Comparison of ENCODE assay signal across 20 cellular contexts in the genomic region with DNA sequence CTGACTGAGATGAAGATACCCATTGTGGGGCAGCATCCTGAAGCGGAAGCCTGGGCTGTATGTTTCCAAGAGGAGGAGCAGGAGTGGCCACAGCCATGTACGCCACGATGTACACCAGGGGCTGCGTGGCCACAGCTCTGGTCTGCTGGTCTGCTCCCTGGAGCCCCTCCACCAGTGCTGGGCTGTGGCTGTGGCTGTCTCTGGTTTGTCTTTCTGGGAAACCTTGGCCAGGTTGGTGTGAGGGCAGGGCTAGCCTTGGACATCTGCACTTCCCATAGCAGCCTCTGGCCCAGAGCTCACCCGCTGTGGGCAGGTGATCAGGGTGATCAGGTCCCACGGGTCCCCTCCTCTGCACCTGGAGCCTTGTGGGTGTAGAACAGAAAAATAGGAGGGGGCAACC. TPM values are rescaled to one million over a fixed set of nuclear protein-coding genes. Genes with fewer than 3 reads are reported as not detected.
A peak's percentile ranks its signal among the peaks of the same experiment; 100 is the strongest.
DNase-seq lines count a peak whose midpoint lies in the region; ATAC-seq, FAIRE-seq and TF ChIP-seq lines count a peak whose summit lies in the region.
"Had no signal": no experiment of that assay in that cellular context is flagged by ENCODE, and none has a peak within 500 bp of the region (broad histone marks: within the 10 kb centered on the region; RNA-seq: fewer than 3 reads in every experiment).

No MANE protein-coding gene starts in this region.

- H3K4me1 ChIP-seq in GM23338 (ENCODE audit: insufficient read depth) (peaks cover 6% of the 10 kb centered on the region; the same call in 1 of the 2 replicates), GM12878 (ENCODE audit: control insufficient read depth, insufficient read depth, low read length) (peaks cover 15% of the 10 kb centered on the region), gastrocnemius medialis (peaks cover 65 to 66% of the 10 kb centered on the region in 2 donors)
- H3K4me1 ChIP-seq: foreskin keratinocyte had no signal

- no peak for TF ChIP-seq RAD21 in GM12878 (IDR thresholded peaks at IDR 0.05; ENCODE audit: insufficient read depth, low read depth, low read length)

- no peak for DNase-seq in activated naive CD4-positive, alpha-beta T cell treated with anti-CD3 and anti-CD28 coated beads, Interleukin-2, amount 50 U/mL, for 72 hours (ENCODE audit: low spot score in 2 of 2)
- DNase-seq in GM23338 (ENCODE audit: low spot score) (no peak), GM12878 (ENCODE audit: low read depth, low spot score) (no peak), gastrocnemius medialis (no peak), SKM-1 treated with dmso at 0.1 percent for 144 hours (lab: John Stamatoyannopoulos, UW; ENCODE audit: unreplicated experiment) (no peak)
- DNase-seq: Caco-2, foreskin keratinocyte, KG1, midbrain, NCI-H1048, NCI-H524 treated with DMSO at 0.1 percent for 48 hours, SHP77 had no signal

- no peak overlapping the region for H3K9ac ChIP-seq in GM12878 (ENCODE audit: control insufficient read depth, insufficient read depth, low read length)

- H3K36me3 Mint-ChIP-seq in activated naive CD4-positive, alpha-beta T cell treated with anti-CD3 and anti-CD28 coated beads, Interleukin-2, amount 50 U/mL, for 24 hours = no peaks in the 10 kb centered on the region
- peaks cover 7 to 16% of the 10 kb centered on the region in 2 donors for H3K36me3 Mint-ChIP-seq in activated naive CD4-positive, alpha-beta T cell treated with anti-CD3 and anti-CD28 coated beads, Interleukin-2, amount 50 U/mL, for 72 hours
- H3K36me3 Mint-ChIP-seq in GM23338 (ENCODE audit: low read depth) = peaks cover 2% of the 10 kb centered on the region; the same call in 2 of the 3 replicates

- H3K4me2 ChIP-seq in GM23338 = no peak overlapping the region
- H3K4me2 ChIP-seq in GM12878 (ENCODE audit: control insufficient read depth, insufficient read depth) = no peak overlapping the region

- in situ Hi-C loops in GM12878 (cut with MboI) = no loop called here
- in situ Hi-C loops in gastrocnemius medialis (cut with MboI; ENCODE audit: low sequenced_read_pairs in 4 of 4) = no loop called here

- TF ChIP-seq CTCF in GM23338 (conservative IDR thresholded peaks at IDR 0.05; ENCODE audit: low read depth in 2 of 2) = no peak
- no peak for TF ChIP-seq CTCF in GM12878 (IDR thresholded peaks at IDR 0.05 in 2 of 3, conservative IDR thresholded peaks at IDR 0.05 in 1 of 3; ENCODE audit: control insufficient read depth in 2 of 3, extremely low read depth in 1 of 3, insufficient read depth in 1 of 3, low read depth in 3 of 3, low read length in 3 of 3)
- no peak for TF ChIP-seq CTCF in gastrocnemius medialis (IDR thresholded peaks at IDR 0.05 in 4 of 5, conservative IDR thresholded peaks at IDR 0.05 in 1 of 5)

- H3K4me3 Mint-ChIP-seq in activated naive CD4-positive, alpha-beta T cell treated with anti-CD3 and anti-CD28 coated beads, Interleukin-2, amount 50 U/mL, for 24 hours = no peak overlapping the region
- peak overlapping the region; percentile 80; the same call in 2 of the 3 replicates for H3K4me3 Mint-ChIP-seq in GM23338

- H3K27ac ChIP-seq in GM23338 (ENCODE audit: low read depth) = no peak overlapping the region
- H3K27ac ChIP-seq in GM12878 (ENCODE audit: control insufficient read depth, insufficient read depth) = no peak overlapping the region
- H3K27ac ChIP-seq in gastrocnemius medialis = peak overlapping the region in 3 of 4 donors; percentile 88 to 99 (median 94)
- H3K27ac ChIP-seq: epithelial cell of prostate, foreskin keratinocyte had no signal

- H2AFZ ChIP-seq in GM23338 (no peak overlapping the region), GM12878 (ENCODE audit: control insufficient read depth, low read depth, low read length) (no peak overlapping the region)

- H3K4me1 Mint-ChIP-seq in activated naive CD4-positive, alpha-beta T cell treated with anti-CD3 and anti-CD28 coated beads, Interleukin-2, amount 50 U/mL, for 24 hours = peaks cover 35% of the 10 kb centered on the region
- H3K4me1 Mint-ChIP-seq in GM23338 = peaks cover 12% of the 10 kb centered on the region

- TF ChIP-seq POLR2A in GM12878 (IDR thresholded peaks at IDR 0.05; ENCODE audit: low read depth, low read length) (0 out of 2 replicates have a peak, but pooled peaks have one; percentile 6), gastrocnemius medialis (IDR thresholded peaks at IDR 0.05) (no peak)

- TF ChIP-seq EP300 in GM12878 (IDR thresholded peaks at IDR 0.05; ENCODE audit: borderline replicate concordance in 1 of 2, control insufficient read depth in 1 of 2, low read depth in 2 of 2, low read length in 2 of 2) = no peak

- POLR2A ChIA-PET in GM12878 (lab: Charles Lee) = no interaction called here

- WGBS in GM12878 (ENCODE audit: insufficient coverage, insufficient replicate concordance, low lambda C conversion rate, missing lambda C conversion rate) = 79% methylated on average over 6 of the region's 6 CpGs

- no peaks in the 10 kb centered on the region for H3K9me3 ChIP-seq in GM12878 (replicated peaks; ENCODE audit: control insufficient read depth, insufficient read depth, low read length)
- H3K9me3 ChIP-seq in gastrocnemius medialis = no peaks in the 10 kb centered on the region
- H3K9me3 ChIP-seq: Caco-2 had no signal

- H3K9me2 ChIP-seq in GM23338 (ENCODE audit: insufficient read depth) = no peaks in the 10 kb centered on the region

- H3K36me3 ChIP-seq in GM23338 (ENCODE audit: insufficient read depth) = no peaks in the 10 kb centered on the region
- peaks cover 0 to 2% of the 10 kb centered on the region in 2 experiments; a peak in 1 of 4 replicates for H3K36me3 ChIP-seq in GM12878 (ENCODE audit: control insufficient read depth in 2 of 2, insufficient read depth in 2 of 2, low read length in 1 of 2)
- H3K36me3 ChIP-seq in gastrocnemius medialis = peaks cover 0 to 6% of the 10 kb centered on the region in 2 donors

- SMC1A ChIA-PET in GM12878 (lab: Charles Lee; ENCODE audit: uncharacterized antibody, unreplicated experiment) = interaction anchor here (0.8 kb wide), 1 partner anchor 159 kb away, joined by 3 read pairs; no protein-coding TSS in a partner anchor

- RAD21 ChIA-PET in GM12878 (lab: Charles Lee; ENCODE audit: unreplicated experiment) = no interaction called here

- H3F3A ChIP-seq in GM23338 (replicated peaks; ENCODE audit: low read depth) = peaks cover 4% of the 10 kb centered on the region; the same call in 1 of the 2 replicates

- H3K27ac Mint-ChIP-seq in activated naive CD4-positive, alpha-beta T cell treated with anti-CD3 and anti-CD28 coated beads, Interleukin-2, amount 50 U/mL, for 24 hours = peak overlapping the region; percentile 51
- no peak overlapping the region for H3K27ac Mint-ChIP-seq in activated naive CD4-positive, alpha-beta T cell treated with anti-CD3 and anti-CD28 coated beads, Interleukin-2, amount 50 U/mL, for 72 hours
- H3K27ac Mint-ChIP-seq in GM23338 = no peak overlapping the region
- H3K27ac Mint-ChIP-seq: dendritic cell treated with granulocyte-macrophage colony-stimulating factor and Interleukin-4, amounts not matched to agents 40 ng/mL and 50 ng/mL, for 4 days had no signal

- peaks cover 11% of the 10 kb centered on the region for H4K20me1 ChIP-seq in GM23338 (replicated peaks; ENCODE audit: insufficient read depth)
- 0 out of 2 replicates have a peak, but pooled peaks cover 3% of the 10 kb centered on the region for H4K20me1 ChIP-seq in GM12878 (ENCODE audit: control insufficient read depth, insufficient read depth)

- H3K27me3 ChIP-seq in GM23338 (ENCODE audit: insufficient read depth) (no peaks in the 10 kb centered on the region), GM12878 (replicated peaks in 1 of 2; ENCODE audit: control insufficient read depth in 2 of 2, insufficient read depth in 2 of 2, low read length in 1 of 2) (no peaks in the 10 kb centered on the region; a peak in 1 of 4 replicates), gastrocnemius medialis (no peaks in the 10 kb centered on the region)
- H3K27me3 ChIP-seq: foreskin keratinocyte had no signal

- no peak overlapping the region for H3K4me3 ChIP-seq in GM23338
- no peak overlapping the region for H3K4me3 ChIP-seq in GM12878
- no peak overlapping the region for H3K4me3 ChIP-seq in gastrocnemius medialis

- no peak for ATAC-seq in activated naive CD4-positive, alpha-beta T cell treated with anti-CD3 and anti-CD28 coated beads, Interleukin-2, amount 50 U/mL, for 72 hours
- ATAC-seq in GM23338 (no peak), GM12878 (no peak), gastrocnemius medialis (no peak), GM21381 (IDR thresholded peaks at IDR 0.05; ENCODE audit: unreplicated experiment) (no peak), HG03439 (IDR thresholded peaks at IDR 0.05; ENCODE audit: unreplicated experiment) (no peak)
- ATAC-seq: foreskin keratinocyte, left colon, sciatic nerve had no signal

- FAIRE-seq in GM12878 (lab: Jason Lieb, UNC) = no peak

- no TSS peak for BruUV-seq in GM12878 (replicated peaks; lab: Mats Ljungman, UMichigan)

- H3K27me3 Mint-ChIP-seq in activated naive CD4-positive, alpha-beta T cell treated with anti-CD3 and anti-CD28 coated beads, Interleukin-2, amount 50 U/mL, for 24 hours = no peaks in the 10 kb centered on the region
- peaks cover 13% of the 10 kb centered on the region for H3K27me3 Mint-ChIP-seq in GM23338 (ENCODE audit: insufficient read depth, low read depth, poor library complexity)
- H3K27me3 Mint-ChIP-seq: dendritic cell treated with granulocyte-macrophage colony-stimulating factor and Interleukin-4, amounts not matched to agents 40 ng/mL and 50 ng/mL, for 4 days had no signal

- CTCF ChIA-PET in GM12878 (lab: Yijun Ruan, JAX) = no interaction called here

- H3K9me3 Mint-ChIP-seq in activated naive CD4-positive, alpha-beta T cell treated with anti-CD3 and anti-CD28 coated beads, Interleukin-2, amount 50 U/mL, for 24 hours = no peaks in the 10 kb centered on the region
- H3K9me3 Mint-ChIP-seq in activated naive CD4-positive, alpha-beta T cell treated with anti-CD3 and anti-CD28 coated beads, Interleukin-2, amount 50 U/mL, for 72 hours = no peaks in the 10 kb centered on the region
- no peaks in the 10 kb centered on the region; the same call in 2 of the 3 replicates for H3K9me3 Mint-ChIP-seq in GM23338
- H3K9me3 Mint-ChIP-seq: dendritic cell treated with granulocyte-macrophage colony-stimulating factor and Interleukin-4, amounts not matched to agents 40 ng/mL and 50 ng/mL, for 4 days had no signal

- intact Hi-C loops in GM12878 (cut with micrococcal nuclease; ENCODE audit: unreplicated experiment) (loop anchor here (5.0 kb wide), 1 partner anchor 46 kb away; a partner anchor contains a TSS), gastrocnemius medialis (cut with DNase I; ENCODE audit: low total_unique reads) (loop anchor here (5.0 kb wide), 1 partner anchor 106 kb away; a partner anchor contains a TSS)

- H3K79me2 ChIP-seq in GM23338 (replicated peaks; ENCODE audit: insufficient read depth) (peaks cover 16% of the 10 kb centered on the region; the same call in 1 of the 2 replicates), GM12878 (ENCODE audit: control insufficient read depth, insufficient read depth, low read length) (peaks cover 3% of the 10 kb centered on the region)

RNA-seq across cellular contexts. Expression of a gene that starts 2.6 kb away (rescaled TPM):
- 10 to 100 TPM; 36.7 to 49.8 TPM for total RNA-seq in activated naive CD4-positive, alpha-beta T cell treated with anti-CD3 and anti-CD28 coated beads, Interleukin-2, amount 50 U/mL, for 72 hours
- 57.3 and 82.6 TPM in 2 replicates for total RNA-seq in GM23338 (2014; rRNA removed; shearing (Covaris generic))
- polyA plus RNA-seq in GM23338 (2016; fragmentation: Nextera tagmentation; extraction: Ambion mirVana) = 104 and 120 TPM in 2 replicates
- total RNA-seq in GM12878 (2013; cell fraction: nucleolus; rRNA removed) = 80.2 and 99.1 TPM in 2 replicates
- 13.9 and 17.1 TPM in 2 replicates for total RNA-seq in GM12878 (2014; rRNA removed)
- total RNA-seq in GM12878 (2014; rRNA removed; fragmentation: Illumina TruSeq; extraction: Trizol) = 1.8 and 2.3 TPM in 2 replicates
- total RNA-seq in GM12878 (2021) = 25.4 and 26.8 TPM in 2 replicates
- 7.1 TPM for polyA plus RNA-seq in GM12878 (2011; ENCODE audit: low read depth)
- polyA plus RNA-seq in GM12878 (2011; rRNA removed) = 3.2 and 5.5 TPM in 2 replicates
- polyA plus RNA-seq in GM12878 (2011; cell fraction: cytosol; rRNA removed) = 9.8 and 20.7 TPM in 2 replicates
- polyA plus RNA-seq in GM12878 (2011; cell fraction: nucleus; rRNA removed) = 125 and 131 TPM in 2 replicates
- polyA plus RNA-seq in GM12878 (2012) = 30.3 and 35.7 TPM in 2 replicates
- polyA plus RNA-seq in GM12878 (2014; fragmentation: Illumina TruSeq; extraction: Trizol) = 0.60 and 0.78 TPM in 2 replicates
- polyA plus RNA-seq in GM12878 (2014; fragmentation: Nextera tagmentation; extraction: Ambion mirVana) = under 1 TPM in 1 of 2 experiments, not detected in 1; 0.42 TPM
- polyA plus RNA-seq in GM12878 (2014; rRNA removed) = 17.4 and 23.0 TPM in 2 replicates
- 10 to 100 TPM; 10.9 to 15.4 TPM for polyA plus RNA-seq in GM12878 (2016; fragmentation: Nextera tagmentation; extraction: Ambion mirVana)
- 7.2 and 11.2 TPM in 2 replicates for polyA minus RNA-seq in GM12878 (2011; rRNA and poly(A)+ RNA removed)
- 8.7 and 9.5 TPM in 2 replicates for polyA minus RNA-seq in GM12878 (2011; cell fraction: cytosol; rRNA and poly(A)+ RNA removed)
- polyA minus RNA-seq in GM12878 (2011; cell fraction: nucleus; rRNA and poly(A)+ RNA removed) = 21.6 and 34.3 TPM in 2 replicates
- 100 to 1,000 TPM in 2 of 4 donors, 10 to 100 TPM in 2; 66.4 to 154 (median 117) TPM for total RNA-seq in gastrocnemius medialis

RNA-seq across cellular contexts. Expression of a gene that starts 14.0 kb away (rescaled TPM):
- 1 to 10 TPM; 1.6 to 2.7 TPM for total RNA-seq in activated naive CD4-positive, alpha-beta T cell treated with anti-CD3 and anti-CD28 coated beads, Interleukin-2, amount 50 U/mL, for 72 hours
- total RNA-seq in GM23338 (2014; rRNA removed; shearing (Covaris generic)) = 12.5 and 15.8 TPM in 2 replicates
- polyA plus RNA-seq in GM23338 (2016; fragmentation: Nextera tagmentation; extraction: Ambion mirVana) (15.0 and 16.2 TPM in 2 replicates), GM12878 (2011; rRNA removed) (0.33 TPM in 1 of 2 replicates, not detected in the other), GM12878 (2014; fragmentation: Illumina TruSeq; extraction: Trizol) (not detected in 2 replicates), GM12878 (2014; fragmentation: Nextera tagmentation; extraction: Ambion mirVana) (not detected), GM12878 (2014; rRNA removed) (0.33 and 0.43 TPM in 2 replicates), GM12878 (2016; fragmentation: Nextera tagmentation; extraction: Ambion mirVana) (under 1 TPM; 0.25 to 0.76 TPM)
- total RNA-seq in GM12878 (2013; cell fraction: nucleolus; rRNA removed) = 0.90 and 1.4 TPM in 2 replicates
- total RNA-seq in GM12878 (2014; rRNA removed) (0.34 and 0.54 TPM in 2 replicates), GM12878 (2014; rRNA removed; fragmentation: Illumina TruSeq; extraction: Trizol) (not detected in 2 replicates), GM12878 (2021) (0.51 and 0.74 TPM in 2 replicates), gastrocnemius medialis (under 1 TPM in 1 of 4 donors, not detected in 3; 0.62 TPM)
- not detected for polyA plus RNA-seq in GM12878 (2011; ENCODE audit: low read depth)
- polyA plus RNA-seq in GM12878 (2011; cell fraction: cytosol; rRNA removed) = 0.04 and 0.22 TPM in 2 replicates
- polyA plus RNA-seq in GM12878 (2011; cell fraction: nucleus; rRNA removed) = 7.0 and 8.0 TPM in 2 replicates
- 1.3 and 1.5 TPM in 2 replicates for polyA plus RNA-seq in GM12878 (2012)
- 0.31 TPM in 1 of 2 replicates, not detected in the other for polyA minus RNA-seq in GM12878 (2011; rRNA and poly(A)+ RNA removed)
- polyA minus RNA-seq in GM12878 (2011; cell fraction: cytosol; rRNA and poly(A)+ RNA removed) = not detected in 2 replicates
- polyA minus RNA-seq in GM12878 (2011; cell fraction: nucleus; rRNA and poly(A)+ RNA removed) = 2.1 TPM in 1 of 2 replicates, not detected in the other
- total RNA-seq: H4 had no signal

RNA-seq across cellular contexts. Expression of a gene that starts 18.0 kb away (rescaled TPM):
- 1 to 10 TPM in 1 of 2 donors, under 1 TPM in 1; 0.18 to 2.9 TPM for total RNA-seq in activated naive CD4-positive, alpha-beta T cell treated with anti-CD3 and anti-CD28 coated beads, Interleukin-2, amount 50 U/mL, for 72 hours
- total RNA-seq in GM23338 (2014; rRNA removed; shearing (Covaris generic)) = 11.1 and 15.1 TPM in 2 replicates
- 7.7 and 8.6 TPM in 2 replicates for polyA plus RNA-seq in GM23338 (2016; fragmentation: Nextera tagmentation; extraction: Ambion mirVana)
- 0.46 and 0.59 TPM in 2 replicates for total RNA-seq in GM12878 (2013; cell fraction: nucleolus; rRNA removed)
- total RNA-seq in GM12878 (2014; rRNA removed) = 0.22 and 0.23 TPM in 2 replicates
- 0.27 and 0.28 TPM in 2 replicates for total RNA-seq in GM12878 (2014; rRNA removed; fragmentation: Illumina TruSeq; extraction: Trizol)
- total RNA-seq in GM12878 (2021) = 1.0 and 1.3 TPM in 2 replicates
- 0.50 TPM for polyA plus RNA-seq in GM12878 (2011; ENCODE audit: low read depth)
- not detected in 2 replicates for polyA plus RNA-seq in GM12878 (2011; rRNA removed)
- 0.05 TPM in 1 of 2 replicates, not detected in the other for polyA plus RNA-seq in GM12878 (2011; cell fraction: cytosol; rRNA removed)
- polyA plus RNA-seq in GM12878 (2011; cell fraction: nucleus; rRNA removed) = 0.09 TPM in 1 of 2 replicates, not detected in the other
- polyA plus RNA-seq in GM12878 (2012) = 1.0 and 1.2 TPM in 2 replicates
- 0.18 TPM in 1 of 2 replicates, not detected in the other for polyA plus RNA-seq in GM12878 (2014; fragmentation: Illumina TruSeq; extraction: Trizol)
- under 1 TPM in 1 of 2 experiments, not detected in 1; 0.05 TPM for polyA plus RNA-seq in GM12878 (2014; fragmentation: Nextera tagmentation; extraction: Ambion mirVana)
- polyA plus RNA-seq in GM12878 (2014; rRNA removed) = 0.79 and 1.1 TPM in 2 replicates
- polyA plus RNA-seq in GM12878 (2016; fragmentation: Nextera tagmentation; extraction: Ambion mirVana) = not detected
- 0.10 TPM in 1 of 2 replicates, not detected in the other for polyA minus RNA-seq in GM12878 (2011; rRNA and poly(A)+ RNA removed)
- not detected in 2 replicates for polyA minus RNA-seq in GM12878 (2011; cell fraction: cytosol; rRNA and poly(A)+ RNA removed)
- polyA minus RNA-seq in GM12878 (2011; cell fraction: nucleus; rRNA and poly(A)+ RNA removed) = not detected in 2 replicates
- total RNA-seq in gastrocnemius medialis = 1 to 10 TPM in 1 of 4 donors, under 1 TPM in 2, not detected in 1; 0.20 to 1.3 (median 0.94) TPM

RNA-seq across cellular contexts. Expression of a gene that starts 40.9 kb away (rescaled TPM):
- total RNA-seq in activated naive CD4-positive, alpha-beta T cell treated with anti-CD3 and anti-CD28 coated beads, Interleukin-2, amount 50 U/mL, for 72 hours = 10 to 100 TPM; 32.7 to 41.0 TPM
- total RNA-seq in GM23338 (2014; rRNA removed; shearing (Covaris generic)) = 19.8 and 22.4 TPM in 2 replicates
- polyA plus RNA-seq in GM23338 (2016; fragmentation: Nextera tagmentation; extraction: Ambion mirVana) = 76.7 and 82.1 TPM in 2 replicates
- 4.8 and 6.2 TPM in 2 replicates for total RNA-seq in GM12878 (2013; cell fraction: nucleolus; rRNA removed)
- 15.4 and 17.1 TPM in 2 replicates for total RNA-seq in GM12878 (2014; rRNA removed)
- 10.8 and 11.9 TPM in 2 replicates for total RNA-seq in GM12878 (2014; rRNA removed; fragmentation: Illumina TruSeq; extraction: Trizol)
- total RNA-seq in GM12878 (2021) = 24.0 and 24.2 TPM in 2 replicates
- 12.6 TPM for polyA plus RNA-seq in GM12878 (2011; ENCODE audit: low read depth)
- polyA plus RNA-seq in GM12878 (2011; rRNA removed) = 2.8 and 5.3 TPM in 2 replicates
- polyA plus RNA-seq in GM12878 (2011; cell fraction: cytosol; rRNA removed) = 7.7 and 10.3 TPM in 2 replicates
- polyA plus RNA-seq in GM12878 (2011; cell fraction: nucleus; rRNA removed) = 25.6 and 48.4 TPM in 2 replicates
- 20.1 and 22.9 TPM in 2 replicates for polyA plus RNA-seq in GM12878 (2012)
- 30.9 and 43.8 TPM in 2 replicates for polyA plus RNA-seq in GM12878 (2014; fragmentation: Illumina TruSeq; extraction: Trizol)
- 1 to 10 TPM; 3.2 to 6.9 TPM for polyA plus RNA-seq in GM12878 (2014; fragmentation: Nextera tagmentation; extraction: Ambion mirVana)
- 19.4 and 23.2 TPM in 2 replicates for polyA plus RNA-seq in GM12878 (2014; rRNA removed)
- polyA plus RNA-seq in GM12878 (2016; fragmentation: Nextera tagmentation; extraction: Ambion mirVana) = 10 to 100 TPM; 18.9 to 22.4 TPM
- 2.2 and 3.0 TPM in 2 replicates for polyA minus RNA-seq in GM12878 (2011; rRNA and poly(A)+ RNA removed)
- polyA minus RNA-seq in GM12878 (2011; cell fraction: cytosol; rRNA and poly(A)+ RNA removed) = 3.4 and 3.7 TPM in 2 replicates
- polyA minus RNA-seq in GM12878 (2011; cell fraction: nucleus; rRNA and poly(A)+ RNA removed) = 2.4 and 3.8 TPM in 2 replicates
- total RNA-seq in gastrocnemius medialis = 10 to 100 TPM; 19.5 to 49.0 (median 42.2) TPM

RNA-seq across cellular contexts. Expression of a gene that starts 43.3 kb away (rescaled TPM):
- 100 to 1,000 TPM in 1 of 2 donors, 10 to 100 TPM in 1; 82.9 to 121 TPM for total RNA-seq in activated naive CD4-positive, alpha-beta T cell treated with anti-CD3 and anti-CD28 coated beads, Interleukin-2, amount 50 U/mL, for 72 hours
- 148 and 163 TPM in 2 replicates for total RNA-seq in GM23338 (2014; rRNA removed; shearing (Covaris generic))
- polyA plus RNA-seq in GM23338 (2016; fragmentation: Nextera tagmentation; extraction: Ambion mirVana) (244 and 248 TPM in 2 replicates), GM12878 (2011; rRNA removed) (46.7 and 53.3 TPM in 2 replicates), GM12878 (2014; fragmentation: Illumina TruSeq; extraction: Trizol) (66.7 and 84.0 TPM in 2 replicates), GM12878 (2014; fragmentation: Nextera tagmentation; extraction: Ambion mirVana) (10 to 100 TPM; 28.6 to 60.5 TPM), GM12878 (2014; rRNA removed) (110 and 117 TPM in 2 replicates), GM12878 (2016; fragmentation: Nextera tagmentation; extraction: Ambion mirVana) (100 to 1,000 TPM in 1 of 2 experiments, 10 to 100 TPM in 1; 67.5 to 172 TPM)
- 51.4 and 55.8 TPM in 2 replicates for total RNA-seq in GM12878 (2013; cell fraction: nucleolus; rRNA removed)
- total RNA-seq in GM12878 (2014; rRNA removed) (61.6 and 67.8 TPM in 2 replicates), GM12878 (2014; rRNA removed; fragmentation: Illumina TruSeq; extraction: Trizol) (38.1 and 42.5 TPM in 2 replicates), GM12878 (2021) (92.6 and 97.4 TPM in 2 replicates), gastrocnemius medialis (100 to 1,000 TPM; 141 to 235 (median 208) TPM)
- polyA plus RNA-seq in GM12878 (2011; ENCODE audit: low read depth) = 38.3 TPM
- polyA plus RNA-seq in GM12878 (2011; cell fraction: cytosol; rRNA removed) = 59.7 and 66.8 TPM in 2 replicates
- polyA plus RNA-seq in GM12878 (2011; cell fraction: nucleus; rRNA removed) = 63.3 and 72.6 TPM in 2 replicates
- 73.2 and 74.8 TPM in 2 replicates for polyA plus RNA-seq in GM12878 (2012)
- polyA minus RNA-seq in GM12878 (2011; rRNA and poly(A)+ RNA removed) = 32.8 and 47.5 TPM in 2 replicates
- polyA minus RNA-seq in GM12878 (2011; cell fraction: cytosol; rRNA and poly(A)+ RNA removed) = 24.9 and 28.1 TPM in 2 replicates
- 19.0 and 37.2 TPM in 2 replicates for polyA minus RNA-seq in GM12878 (2011; cell fraction: nucleus; rRNA and poly(A)+ RNA removed)

Comparison
In these comparisons a context has a peak if more than half of its experiments do, and no peak if none do; other contexts are left out.
1. H3K27ac ChIP-seq: peak in gastrocnemius medialis (3 of 4); none in GM23338 (single experiment) and GM12878 (single experiment).